ENCODE assay signal across 18 cellular contexts in genomic region chr19:31357315-31357673, GRCh38. TPM values are rescaled to one million over a fixed set of nuclear protein-coding genes. Genes with fewer than 3 reads are reported as not detected.
DNase-seq lines count a peak whose midpoint lies in the region; ATAC-seq, FAIRE-seq and TF ChIP-seq lines count a peak whose summit lies in the region.
"Had no signal": no experiment of that assay in that cellular context is flagged by ENCODE, and none has a peak within 500 bp of the region (broad histone marks: within the 10 kb centered on the region; RNA-seq: fewer than 3 reads in every experiment).

No MANE protein-coding gene starts in this region.

- H3K4me3 ChIP-seq in HEK293 (ENCODE audit: low read depth, low read length) (no peak overlapping the region), H1 (ENCODE audit: extremely low read depth in 1 of 4, insufficient read depth in 2 of 4, low read depth in 3 of 4, low read length in 4 of 4) (peak overlapping the region in 1 of 4 experiments; percentile 82; a peak in 1 of 8 replicates), upper lobe of right lung (no peak overlapping the region), PC-9 (no peak overlapping the region)
- H3K4me3 ChIP-seq: K562 had no signal

- no peak overlapping the region for H2BK120ac ChIP-seq in H1 (replicated peaks; ENCODE audit: low read depth, low read length)

- H3K4me1 Mint-ChIP-seq in natural killer cell treated with Interleukin-12 subunit alpha and Interleukin-12 subunit beta and Interleukin-15 and Interleukin-18, amount 100 ng/mL, for 72 hours (ENCODE audit: low read depth in 2 of 2) = peaks cover 33 to 40% of the 10 kb centered on the region in 2 donors
- H3K4me1 Mint-ChIP-seq in stimulated activated effector memory CD8-positive, alpha-beta T cell treated with anti-CD3 and anti-CD28 coated beads, Interleukin-12 subunit alpha, Interleukin-12 subunit beta, amount 100 ng/mL, for 72 hours = peaks cover 40% of the 10 kb centered on the region

- H4K91ac ChIP-seq in H1 (replicated peaks; ENCODE audit: insufficient read length, low read length) = peak overlapping the region; percentile 48

- H2AFZ ChIP-seq in H1 (ENCODE audit: low read length) (no peak overlapping the region), PC-9 (no peak overlapping the region)

- H3K4ac ChIP-seq in H1 (replicated peaks; ENCODE audit: insufficient read length, low read depth, low read length) = no peak overlapping the region

- intact Hi-C loops in upper lobe of right lung (cut with DNase I) (no loop called here), PC-9 (cut with micrococcal nuclease; ENCODE audit: unreplicated experiment) (no loop called here)

- H3K9ac ChIP-seq in H1 (replicated peaks in 1 of 4; ENCODE audit: extremely low read depth in 1 of 4, low read depth in 3 of 4, low read length in 3 of 4) = no peak overlapping the region

- H3K9me2 ChIP-seq in PC-9 (ENCODE audit: insufficient read depth) = no peaks in the 10 kb centered on the region

- no peaks in the 10 kb centered on the region for H3K9me3 ChIP-seq in HEK293 (ENCODE audit: control insufficient read depth, insufficient read depth, low read depth, low read length)
- no peaks in the 10 kb centered on the region for H3K9me3 ChIP-seq in H1 (ENCODE audit: insufficient read depth in 2 of 2, low read depth in 1 of 2, low read length in 1 of 2)
- H3K9me3 ChIP-seq in upper lobe of right lung = no peaks in the 10 kb centered on the region
- no peaks in the 10 kb centered on the region for H3K9me3 ChIP-seq in PC-9 (ENCODE audit: insufficient read depth, low read depth)

- H3K14ac ChIP-seq in H1 (ENCODE audit: insufficient read length) = no peak overlapping the region

- peaks cover 19% of the 10 kb centered on the region; the same call in 1 of the 2 replicates for H3K23me2 ChIP-seq in H1 (ENCODE audit: low read depth, low read length)

- H2AK5ac ChIP-seq in H1 (ENCODE audit: low read depth, low read length) = peak overlapping the region; percentile 67; the same call in 1 of the 2 replicates

- peak overlapping the region; percentile 40 for H3K4me3 Mint-ChIP-seq in natural killer cell treated with Interleukin-12 subunit alpha and Interleukin-12 subunit beta and Interleukin-15 and Interleukin-18, amount 100 ng/mL, for 72 hours
- H3K4me3 Mint-ChIP-seq in stimulated activated effector memory CD8-positive, alpha-beta T cell treated with anti-CD3 and anti-CD28 coated beads, Interleukin-12 subunit alpha, Interleukin-12 subunit beta, amount 100 ng/mL, for 72 hours = peak overlapping the region; percentile 41

- H2BK20ac ChIP-seq in H1 (ENCODE audit: low read length) = peak overlapping the region; percentile 98; the same call in 1 of the 2 replicates

- H3K18ac ChIP-seq in H1 (ENCODE audit: extremely low read depth, low read length) = 0 out of 2 replicates have a peak overlapping the region, but pooled peaks have one; percentile 72

- no peak for TF ChIP-seq POLR2A in H1 (IDR thresholded peaks at IDR 0.05; ENCODE audit: control extremely low read depth in 1 of 2, low read depth in 2 of 2, low read length in 2 of 2)

- H3K36me3 ChIP-seq in HEK293 (ENCODE audit: control insufficient read depth in 2 of 2, insufficient read depth in 1 of 2, low read length in 2 of 2) (no peaks in the 10 kb centered on the region; a peak in 1 of 3 replicates), H1 (ENCODE audit: control insufficient read depth in 2 of 4, insufficient read depth in 4 of 4, low read length in 3 of 4) (no peaks in the 10 kb centered on the region), upper lobe of right lung (no peaks in the 10 kb centered on the region), PC-9 (ENCODE audit: low read depth) (no peaks in the 10 kb centered on the region)

- H3K4me1 ChIP-seq in HEK293 (ENCODE audit: control insufficient read depth, insufficient read depth, low read length) (peaks cover 8% of the 10 kb centered on the region), H1 (replicated peaks in 1 of 4; ENCODE audit: control insufficient read depth in 3 of 4, insufficient read depth in 4 of 4, low read length in 3 of 4) (peaks cover 11 to 24% (median 20%) of the 10 kb centered on the region in 4 experiments), upper lobe of right lung (no peaks in the 10 kb centered on the region), PC-9 (replicated peaks; ENCODE audit: insufficient read depth) (no peaks in the 10 kb centered on the region)

- H3K36me3 Mint-ChIP-seq in natural killer cell treated with Interleukin-12 subunit alpha and Interleukin-12 subunit beta and Interleukin-15 and Interleukin-18, amount 100 ng/mL, for 72 hours = no peaks in the 10 kb centered on the region
- H3K36me3 Mint-ChIP-seq in stimulated activated effector memory CD8-positive, alpha-beta T cell treated with anti-CD3 and anti-CD28 coated beads, Interleukin-12 subunit alpha, Interleukin-12 subunit beta, amount 100 ng/mL, for 72 hours = no peaks in the 10 kb centered on the region

- DNase-seq in H1 (ENCODE audit: low read depth in 1 of 2, low spot score in 2 of 2) (no peak), upper lobe of right lung (no peak), PC-9 (no peak), omental fat pad (ENCODE audit: low spot score) (no peak)
- DNase-seq in natural killer cell treated with Interleukin-12 subunit alpha and Interleukin-12 subunit beta and Interleukin-15 and Interleukin-18, amount 100 ng/mL, for 72 hours (ENCODE audit: low spot score) = no peak
- DNase-seq in stimulated activated effector memory CD8-positive, alpha-beta T cell treated with anti-CD3 and anti-CD28 coated beads, Interleukin-12 subunit alpha, Interleukin-12 subunit beta, amount 100 ng/mL, for 72 hours (ENCODE audit: low spot score in 2 of 2) = no peak
- DNase-seq: DMS79, GOT3, NCI-H1105, NCI-H2081, NCI-H226, NCI-H524, PC-3 had no signal

- TF ChIP-seq EP300 in H1 (IDR thresholded peaks at IDR 0.05; ENCODE audit: borderline replicate concordance in 1 of 2, low read depth in 2 of 2, low read length in 2 of 2) = no peak

- no peaks in the 10 kb centered on the region for H3F3A ChIP-seq in PC-9 (ENCODE audit: insufficient read depth, low read depth)

- POLR2A ChIA-PET in HEK293 (lab: Yijun Ruan, JAX) = no interaction called here
- POLR2A ChIA-PET in H1 (lab: Charles Lee; ENCODE audit: partially characterized antibody) = no interaction called here
- POLR2A ChIA-PET in PC-9 (lab: Charles Lee; ENCODE audit: unreplicated experiment) = no interaction called here

- no peak for ATAC-seq in natural killer cell treated with Interleukin-12 subunit alpha and Interleukin-12 subunit beta and Interleukin-15 and Interleukin-18, amount 100 ng/mL, for 72 hours
- no peak for ATAC-seq in stimulated activated effector memory CD8-positive, alpha-beta T cell treated with anti-CD3 and anti-CD28 coated beads, Interleukin-12 subunit alpha, Interleukin-12 subunit beta, amount 100 ng/mL, for 72 hours
- ATAC-seq in upper lobe of right lung (no peak), omental fat pad (ENCODE audit: low FRiP score) (no peak)
- ATAC-seq: PC-3 had no signal

- H3K79me2 ChIP-seq in H1 (ENCODE audit: control insufficient read depth in 1 of 2, insufficient read depth in 2 of 2, low read length in 2 of 2) (no peaks in the 10 kb centered on the region), PC-9 (ENCODE audit: low read depth) (no peaks in the 10 kb centered on the region)

- no peak for FAIRE-seq in H1 (lab: Jason Lieb, UNC)
- FAIRE-seq: GM12892, GM18507, K562 had no signal

- peak overlapping the region in 1 of 2 experiments; percentile 86; a peak in 1 of 4 replicates for H3K4me2 ChIP-seq in H1 (ENCODE audit: insufficient read depth in 1 of 2, low read depth in 2 of 2, low read length in 2 of 2)
- H3K4me2 ChIP-seq in PC-9 = no peak overlapping the region

- no TSS peak for BruUV-seq in PC-9 (replicated peaks; lab: Mats Ljungman, UMichigan)

- H3K23ac ChIP-seq in H1 (ENCODE audit: insufficient read length) = no peak overlapping the region

- no peak for TF ChIP-seq CTCF in HEK293 (tag by site-specific recombination; IDR thresholded peaks at IDR 0.05)
- TF ChIP-seq CTCF in H1 (IDR thresholded peaks at IDR 0.05; ENCODE audit: control extremely low read depth in 1 of 3, insufficient read depth in 1 of 3, low read depth in 1 of 3, low read length in 3 of 3) = no peak
- TF ChIP-seq CTCF in upper lobe of right lung (IDR thresholded peaks at IDR 0.05) = no peak
- TF ChIP-seq CTCF in PC-9 (conservative IDR thresholded peaks at IDR 0.05) = no peak
- no peak for TF ChIP-seq CTCF in omental fat pad (IDR thresholded peaks at IDR 0.05)

- H3K27me3 ChIP-seq in H1 (replicated peaks in 1 of 4; ENCODE audit: control insufficient read depth in 3 of 4, extremely low read depth in 1 of 4, insufficient read depth in 3 of 4, low read length in 3 of 4) (peaks cover 29 to 56% (median 51%) of the 10 kb centered on the region in 4 experiments; a peak in 6 of 7 replicates), upper lobe of right lung (peaks cover 65% of the 10 kb centered on the region), PC-9 (ENCODE audit: insufficient read depth, low read depth) (peaks cover 62% of the 10 kb centered on the region)

- peaks cover 51 to 66% of the 10 kb centered on the region in 2 donors for H3K27me3 Mint-ChIP-seq in natural killer cell treated with Interleukin-12 subunit alpha and Interleukin-12 subunit beta and Interleukin-15 and Interleukin-18, amount 100 ng/mL, for 72 hours

- H3K9me3 Mint-ChIP-seq in natural killer cell treated with Interleukin-12 subunit alpha and Interleukin-12 subunit beta and Interleukin-15 and Interleukin-18, amount 100 ng/mL, for 72 hours = no peaks in the 10 kb centered on the region
- H3K9me3 Mint-ChIP-seq in stimulated activated effector memory CD8-positive, alpha-beta T cell treated with anti-CD3 and anti-CD28 coated beads, Interleukin-12 subunit alpha, Interleukin-12 subunit beta, amount 100 ng/mL, for 72 hours = no peaks in the 10 kb centered on the region

- CTCF ChIA-PET in HEK293 (lab: Yijun Ruan, JAX) (interaction anchor here (0.6 to 5.6 kb wide), 20 partner anchors 8 to 1064 kb away, joined by 3 to 45 read pairs (median 4); no protein-coding TSS in a partner anchor), H1 (lab: Charles Lee; ENCODE audit: partially characterized antibody) (interaction anchor here (1.0 to 2.7 kb wide), 10 partner anchors 8 to 690 kb away, joined by 3 to 13 read pairs (median 4); no protein-coding TSS in a partner anchor), PC-9 (lab: Charles Lee) (no interaction called here)

- peak overlapping the region; percentile 80; the same call in 1 of the 2 replicates for H2BK12ac ChIP-seq in H1 (ENCODE audit: low read depth, low read length)

- no peak overlapping the region for H4K8ac ChIP-seq in H1 (ENCODE audit: extremely low read depth, insufficient read depth, low read length)

- H4K20me1 ChIP-seq in H1 (replicated peaks in 1 of 2; ENCODE audit: control insufficient read depth in 1 of 2, insufficient read depth in 2 of 2, low read length in 2 of 2) (peaks cover 0 to 6% of the 10 kb centered on the region in 2 experiments), PC-9 (ENCODE audit: insufficient read depth) (no peaks in the 10 kb centered on the region)

- H2BK15ac ChIP-seq in H1 (ENCODE audit: low read length) = no peak overlapping the region

- no peak overlapping the region for H3K56ac ChIP-seq in H1 (replicated peaks; ENCODE audit: insufficient read length, low read depth, low read length)

- no peak for TF ChIP-seq RAD21 in H1 (IDR thresholded peaks at IDR 0.05 in 1 of 2, conservative IDR thresholded peaks at IDR 0.05 in 1 of 2; ENCODE audit: low read depth in 2 of 2, low read length in 2 of 2)

- no peak overlapping the region for H3K27ac Mint-ChIP-seq in natural killer cell treated with Interleukin-12 subunit alpha and Interleukin-12 subunit beta and Interleukin-15 and Interleukin-18, amount 100 ng/mL, for 72 hours
- no peak overlapping the region for H3K27ac Mint-ChIP-seq in stimulated activated effector memory CD8-positive, alpha-beta T cell treated with anti-CD3 and anti-CD28 coated beads, Interleukin-12 subunit alpha, Interleukin-12 subunit beta, amount 100 ng/mL, for 72 hours

- no peaks in the 10 kb centered on the region for H3K79me1 ChIP-seq in H1 (ENCODE audit: low read depth, low read length)

- H2BK5ac ChIP-seq in H1 (ENCODE audit: low read depth, low read length) = 0 out of 2 replicates have a peak overlapping the region, but pooled peaks have one; percentile 64

- H4K5ac ChIP-seq in H1 (ENCODE audit: insufficient read length, low read depth, low read length) = no peak overlapping the region

- WGBS in H1 (ENCODE audit: extremely low coverage in 1 of 2, insufficient coverage in 1 of 2, insufficient read length in 1 of 2, insufficient replicate concordance in 2 of 2, low coverage in 1 of 2, low lambda C conversion rate in 2 of 2, missing lambda C conversion rate in 1 of 2), 2 experiments = 46% methylated on average over 10 of the region's 10 CpGs; no CpG with 5 or more reads in 1 of the 2 experiments

- no peak overlapping the region for H3K27ac ChIP-seq in HEK293 (ENCODE audit: extremely low read depth, low read depth, low read length)
- no peak overlapping the region for H3K27ac ChIP-seq in H1 (ENCODE audit: low read depth, low read length)
- H3K27ac ChIP-seq in upper lobe of right lung = no peak overlapping the region
- no peak overlapping the region for H3K27ac ChIP-seq in PC-9
- H3K27ac ChIP-seq: RWPE1 had no signal

RNA-seq across cellular contexts. Expression of gene TSHZ3, which starts 8.1 kb away (rescaled TPM):
- 9.3 and 12.3 TPM in 2 replicates for total RNA-seq in H1 (2021; fragmentation: NEBNext Ultra II Directional; extraction: Animal tissue kit (Norgen Biotek cat#: 25700))
- 3.1 and 3.8 TPM in 2 replicates for polyA plus RNA-seq in H1 (2011; rRNA removed)
- 2.3 TPM for polyA plus RNA-seq in H1 (2011; cell fraction: cytosol; rRNA removed)
- polyA plus RNA-seq in H1 (2011; cell fraction: nucleus; rRNA removed) = 10.5 TPM
- polyA plus RNA-seq in H1 (2012, experiment 1 of 2) = 5.8 to 7.8 TPM (median 6.4 TPM) in 4 replicates
- polyA plus RNA-seq in H1 (2012, experiment 2 of 2) = 4.2 TPM
- 15.1 TPM for polyA plus RNA-seq in H1 (2013, experiment 1 of 2)
- 14.7 TPM for polyA plus RNA-seq in H1 (2013, experiment 2 of 2)
- polyA minus RNA-seq in H1 (2011; rRNA and poly(A)+ RNA removed) = 5.5 TPM in 2 replicates
- polyA minus RNA-seq in H1 (2011; cell fraction: cytosol; rRNA and poly(A)+ RNA removed) = 5.1 TPM
- 6.6 TPM for polyA minus RNA-seq in H1 (2011; cell fraction: nucleus; rRNA and poly(A)+ RNA removed)
- 1 to 10 TPM; 4.0 to 4.1 TPM for total RNA-seq in natural killer cell treated with Interleukin-12 subunit alpha and Interleukin-12 subunit beta and Interleukin-15 and Interleukin-18, amount 100 ng/mL, for 72 hours
- 5.8 TPM for total RNA-seq in upper lobe of right lung
- total RNA-seq in PC-9 (2021) = not detected in 2 replicates
- 10 to 100 TPM in 3 of 4 donors, 1 to 10 TPM in 1; 6.3 to 10.6 (median 10.4) TPM for total RNA-seq in omental fat pad
